Comparison of ENCODE assay signal across 16 cellular contexts in genomic region chr6:169811072-169811471, GRCh38. TPM values are rescaled to one million over a fixed set of nuclear protein-coding genes. Genes with fewer than 3 reads are reported as not detected.
DNase-seq lines count a peak whose midpoint lies in the region; ATAC-seq and TF ChIP-seq lines count a peak whose summit lies in the region.
"Had no signal": no experiment of that assay in that cellular context is flagged by ENCODE, and none has a peak within 500 bp of the region (broad histone marks: within the 10 kb centered on the region; RNA-seq: fewer than 3 reads in every experiment).

No MANE protein-coding gene starts in this region.

- no peak overlapping the region for H3K4me3 ChIP-seq in ectodermal cell (ENCODE audit: insufficient read depth, low read depth, low read length)
- H3K4me3 ChIP-seq in lung: no peak overlapping the region
- no peak overlapping the region for H3K4me3 ChIP-seq in spleen
- H3K4me3 ChIP-seq: MG63 had no signal

- peaks cover 9% of the 10 kb centered on the region for H3K4me1 ChIP-seq in ectodermal cell (ENCODE audit: control insufficient read depth, insufficient read depth, low read length)
- H3K4me1 ChIP-seq in lung (ENCODE audit: control insufficient read depth in 2 of 2, insufficient read depth in 2 of 2, low read length in 2 of 2): no peaks in the 10 kb centered on the region
- H3K4me1 ChIP-seq in spleen: no peaks in the 10 kb centered on the region

- TF ChIP-seq CTCF in lung (IDR thresholded peaks at IDR 0.05; ENCODE audit: control extremely low read depth, extremely low read depth): no peak
- no peak for TF ChIP-seq CTCF in spleen (IDR thresholded peaks at IDR 0.05 in 8 of 11, conservative IDR thresholded peaks at IDR 0.05 in 3 of 11)
- no peak for TF ChIP-seq CTCF in glutamatergic neuron (IDR thresholded peaks at IDR 0.05; ENCODE audit: partially characterized antibody, unreplicated experiment)

- peak; percentile 6 for DNase-seq in activated CD4-positive, alpha-beta memory T cell treated with anti-CD3 and anti-CD28 coated beads, Interleukin-2, amount 10 ng/mL, durations not matched to agents 7 days and 5 days
- DNase-seq in activated CD4-positive, alpha-beta memory T cell treated with anti-CD3 and anti-CD28 coated beads for 36 hours: no peak
- peak; percentile 26 for DNase-seq in lung (ENCODE audit: low spot score)
- DNase-seq in spleen: peak; percentile 40
- no peak for DNase-seq in C1 segment of cervical spinal cord (lab: John Stamatoyannopoulos, UW)
- no peak for DNase-seq in glutamatergic neuron
- DNase-seq: Calu3; CD4-positive, alpha-beta T cell; MG63; NCI-H1092; NCI-H2081; NCI-H510A had no signal

- peaks cover 12% of the 10 kb centered on the region for H3K4me1 Mint-ChIP-seq in activated CD4-positive, alpha-beta memory T cell treated with anti-CD3 and anti-CD28 coated beads, Interleukin-2, amount 10 ng/mL, durations not matched to agents 7 days and 5 days
- peaks cover 16% of the 10 kb centered on the region for H3K4me1 Mint-ChIP-seq in activated CD4-positive, alpha-beta memory T cell treated with anti-CD3 and anti-CD28 coated beads for 36 hours (ENCODE audit: low read depth)
- H3K4me1 Mint-ChIP-seq in glutamatergic neuron (ENCODE audit: low read depth, unreplicated experiment): peaks cover 5% of the 10 kb centered on the region

- peaks cover under 1% of the 10 kb centered on the region for H3K9me3 Mint-ChIP-seq in activated CD4-positive, alpha-beta memory T cell treated with anti-CD3 and anti-CD28 coated beads, Interleukin-2, amount 10 ng/mL, durations not matched to agents 7 days and 5 days
- H3K9me3 Mint-ChIP-seq in activated CD4-positive, alpha-beta memory T cell treated with anti-CD3 and anti-CD28 coated beads for 36 hours: peaks cover 3% of the 10 kb centered on the region
- peaks cover 8% of the 10 kb centered on the region for H3K9me3 Mint-ChIP-seq in glutamatergic neuron (ENCODE audit: unreplicated experiment)

- WGBS in ectodermal cell, 2 experiments: 78 to 85% methylated on average over 8 of the region's 8 CpGs
- WGBS in lung, 2 donors: 92 to 97% methylated on average over 8 of the region's 8 CpGs
- 87 to 98% (median 91%) methylated on average over 8 of the region's 8 CpGs for WGBS in spleen, 5 donors

- POLR2A ChIA-PET in activated CD4-positive, alpha-beta memory T cell treated with anti-CD3 and anti-CD28 coated beads, Interleukin-2, amount 10 ng/mL, durations not matched to agents 7 days and 5 days (lab: Charles Lee): no interaction called here
- POLR2A ChIA-PET in activated CD4-positive, alpha-beta memory T cell treated with anti-CD3 and anti-CD28 coated beads for 36 hours (lab: Charles Lee): no interaction called here

- H3K27me3 Mint-ChIP-seq in activated CD4-positive, alpha-beta memory T cell treated with anti-CD3 and anti-CD28 coated beads, Interleukin-2, amount 10 ng/mL, durations not matched to agents 7 days and 5 days: peaks cover 18% of the 10 kb centered on the region
- H3K27me3 Mint-ChIP-seq in activated CD4-positive, alpha-beta memory T cell treated with anti-CD3 and anti-CD28 coated beads for 36 hours: peaks cover 8% of the 10 kb centered on the region
- H3K27me3 Mint-ChIP-seq in glutamatergic neuron (ENCODE audit: unreplicated experiment): peaks cover 13% of the 10 kb centered on the region

- ATAC-seq in lung (ENCODE audit: insufficient read depth, low FRiP score) (no peak), GM21423 (IDR thresholded peaks at IDR 0.05; ENCODE audit: unreplicated experiment) (no peak)

- H3K9me3 ChIP-seq in ectodermal cell (ENCODE audit: control insufficient read depth, low read length): peaks cover 5% of the 10 kb centered on the region
- no peaks in the 10 kb centered on the region for H3K9me3 ChIP-seq in lung (ENCODE audit: control insufficient read depth in 2 of 2, insufficient read depth in 1 of 2, low read length in 1 of 2)
- peaks cover 0 to 11% (median 2%) of the 10 kb centered on the region in 8 donors for H3K9me3 ChIP-seq in spleen

- H3K4me3 Mint-ChIP-seq in activated CD4-positive, alpha-beta memory T cell treated with anti-CD3 and anti-CD28 coated beads, Interleukin-2, amount 10 ng/mL, durations not matched to agents 7 days and 5 days: no peak overlapping the region
- no peak overlapping the region for H3K4me3 Mint-ChIP-seq in activated CD4-positive, alpha-beta memory T cell treated with anti-CD3 and anti-CD28 coated beads for 36 hours
- no peak overlapping the region for H3K4me3 Mint-ChIP-seq in glutamatergic neuron (ENCODE audit: unreplicated experiment)
- H3K4me3 Mint-ChIP-seq: B cell; CD4-positive, alpha-beta T cell had no signal

- TF ChIP-seq POLR2A in spleen (IDR thresholded peaks at IDR 0.05): no peak

- no peaks in the 10 kb centered on the region for H3K36me3 Mint-ChIP-seq in activated CD4-positive, alpha-beta memory T cell treated with anti-CD3 and anti-CD28 coated beads, Interleukin-2, amount 10 ng/mL, durations not matched to agents 7 days and 5 days (ENCODE audit: low read depth)
- no peaks in the 10 kb centered on the region for H3K36me3 Mint-ChIP-seq in activated CD4-positive, alpha-beta memory T cell treated with anti-CD3 and anti-CD28 coated beads for 36 hours
- peaks cover 19% of the 10 kb centered on the region for H3K36me3 Mint-ChIP-seq in glutamatergic neuron (ENCODE audit: unreplicated experiment)

- H3K36me3 ChIP-seq in ectodermal cell (ENCODE audit: control insufficient read depth, insufficient read depth, low read length) (no peaks in the 10 kb centered on the region), lung (ENCODE audit: control insufficient read depth in 2 of 2, insufficient read depth in 2 of 2, low read length in 2 of 2) (no peaks in the 10 kb centered on the region), spleen (no peaks in the 10 kb centered on the region)
- H3K36me3 ChIP-seq: MG63 had no signal

- H3K27me3 ChIP-seq in ectodermal cell (ENCODE audit: control insufficient read depth, insufficient read depth, low read length, poor library complexity, severe bottlenecking): no peaks in the 10 kb centered on the region
- H3K27me3 ChIP-seq in lung (ENCODE audit: control insufficient read depth, insufficient read depth): no peaks in the 10 kb centered on the region
- peaks cover 0 to 16% (median 0%) of the 10 kb centered on the region in 7 donors for H3K27me3 ChIP-seq in spleen (replicated peaks in 1 of 7)
- H3K27me3 ChIP-seq: MG63 had no signal

- intact Hi-C loops in activated CD4-positive, alpha-beta memory T cell treated with anti-CD3 and anti-CD28 coated beads for 36 hours (cut with micrococcal nuclease): no loop called here
- intact Hi-C loops in spleen (cut with DNase I; ENCODE audit: low total_unique reads): no loop called here

- H3K27ac Mint-ChIP-seq in activated CD4-positive, alpha-beta memory T cell treated with anti-CD3 and anti-CD28 coated beads, Interleukin-2, amount 10 ng/mL, durations not matched to agents 7 days and 5 days: no peak overlapping the region
- H3K27ac Mint-ChIP-seq in activated CD4-positive, alpha-beta memory T cell treated with anti-CD3 and anti-CD28 coated beads for 36 hours: no peak overlapping the region
- no peak overlapping the region for H3K27ac Mint-ChIP-seq in glutamatergic neuron (ENCODE audit: unreplicated experiment)
- H3K27ac Mint-ChIP-seq: B cell; CD4-positive, alpha-beta T cell had no signal

- peak overlapping the region; percentile 63 for H3K27ac ChIP-seq in ectodermal cell (ENCODE audit: insufficient read depth, low read depth, low read length, poor library complexity, severe bottlenecking)
- no peak overlapping the region for H3K27ac ChIP-seq in lung (ENCODE audit: low read depth in 1 of 2, low read length in 1 of 2)
- no peak overlapping the region for H3K27ac ChIP-seq in spleen
- H3K27ac ChIP-seq: 22Rv1 had no signal

- CTCF ChIA-PET in activated CD4-positive, alpha-beta memory T cell treated with anti-CD3 and anti-CD28 coated beads, Interleukin-2, amount 10 ng/mL, durations not matched to agents 7 days and 5 days (lab: Charles Lee): no interaction called here
- CTCF ChIA-PET in activated CD4-positive, alpha-beta memory T cell treated with anti-CD3 and anti-CD28 coated beads for 36 hours (lab: Charles Lee): interaction anchor here (1.6 to 1.9 kb wide), 2 partner anchors 20 to 21 kb away, joined by 5 to 7 read pairs; no protein-coding TSS in a partner anchor

RNA-seq across cellular contexts. Expression of gene ERMARD, which starts 59.6 kb away (rescaled TPM):
- total RNA-seq in activated CD4-positive, alpha-beta memory T cell treated with anti-CD3 and anti-CD28 coated beads, Interleukin-2, amount 10 ng/mL, durations not matched to agents 7 days and 5 days: 10 to 100 TPM; 29.3 to 30.7 TPM
- total RNA-seq in activated CD4-positive, alpha-beta memory T cell treated with anti-CD3 and anti-CD28 coated beads for 36 hours: 10 to 100 TPM; 23.9 to 24.6 TPM
- polyA plus RNA-seq in ectodermal cell (2013, experiment 1 of 4): 16.8 TPM
- 23.5 TPM for polyA plus RNA-seq in ectodermal cell (2013, experiment 2 of 4)
- polyA plus RNA-seq in ectodermal cell (2013, experiment 3 of 4): 19.1 TPM
- 23.8 TPM for polyA plus RNA-seq in ectodermal cell (2013, experiment 4 of 4)
- total RNA-seq in lung: 10 to 100 TPM; 24.7 to 41.0 TPM
- polyA plus RNA-seq in lung: 10 to 100 TPM; 18.7 to 55.3 TPM
- total RNA-seq in spleen: 10 to 100 TPM; 23.1 to 37.8 (median 30.9) TPM
- 10 to 100 TPM; 48.3 to 87.3 (median 57.4) TPM for polyA plus RNA-seq in spleen
- 15.2 TPM for total RNA-seq in glutamatergic neuron (ENCODE audit: unreplicated experiment)

RNA-seq across cellular contexts. Expression of gene DYNLT2, which starts 59.7 kb away (rescaled TPM):
- 1 to 10 TPM; 1.7 to 2.2 TPM for total RNA-seq in activated CD4-positive, alpha-beta memory T cell treated with anti-CD3 and anti-CD28 coated beads, Interleukin-2, amount 10 ng/mL, durations not matched to agents 7 days and 5 days
- total RNA-seq in activated CD4-positive, alpha-beta memory T cell treated with anti-CD3 and anti-CD28 coated beads for 36 hours: 1 to 10 TPM; 2.0 to 2.1 TPM
- 3.4 TPM for polyA plus RNA-seq in ectodermal cell (2013, experiment 1 of 4)
- 3.5 TPM for polyA plus RNA-seq in ectodermal cell (2013, experiment 2 of 4)
- 2.5 TPM for polyA plus RNA-seq in ectodermal cell (2013, experiment 3 of 4)
- 3.2 TPM for polyA plus RNA-seq in ectodermal cell (2013, experiment 4 of 4)
- total RNA-seq in lung (1 to 10 TPM; 1.6 to 5.2 TPM), spleen (1 to 10 TPM; 2.8 to 3.8 (median 3.7) TPM), glutamatergic neuron (ENCODE audit: unreplicated experiment) (1.7 TPM)
- polyA plus RNA-seq in lung (1 to 10 TPM in 1 of 2 donors, under 1 TPM in 1; 0.69 to 3.2 TPM), spleen (1 to 10 TPM; 3.5 to 3.9 (median 3.6) TPM)

Comparison
In these comparisons a context has a peak if more than half of its experiments do, and no peak if none do; other contexts are left out.
1. DNase-seq: peak in activated CD4-positive, alpha-beta memory T cell treated with anti-CD3 and anti-CD28 coated beads, Interleukin-2, amount 10 ng/mL, durations not matched to agents 7 days and 5 days (single experiment), lung (single experiment) and spleen (single experiment); none in activated CD4-positive, alpha-beta memory T cell treated with anti-CD3 and anti-CD28 coated beads for 36 hours (single experiment), C1 segment of cervical spinal cord (0 of 14) and glutamatergic neuron (single experiment).